In genomic region chr2:101710036-101710689, GRCh38 we compare ENCODE assay signal across 10 cellular contexts. TPM values are rescaled to one million over a fixed set of nuclear protein-coding genes. Genes with fewer than 3 reads are reported as not detected.
DNase-seq lines count a peak whose midpoint lies in the region; ATAC-seq, FAIRE-seq and TF ChIP-seq lines count a peak whose summit lies in the region.
"Had no signal": no experiment of that assay in that cellular context is flagged by ENCODE, and none has a peak within 500 bp of the region (broad histone marks: within the 10 kb centered on the region; RNA-seq: fewer than 3 reads in every experiment).

No MANE protein-coding gene starts in this region.

- dilution Hi-C loops in endothelial cell of umbilical vein (cut with MboI; ENCODE audit: extremely low pct_ligation_motif_present, low sequenced_read_pairs), result no loop called here

- H3K27ac ChIP-seq in PC-3 (ENCODE audit: low read length) (no peak overlapping the region), endothelial cell of umbilical vein (ENCODE audit: insufficient read depth, low read depth, low read length) (no peak overlapping the region), testis (peak overlapping the region in 1 of 2 donors; percentile 57)

- H3K9me3 ChIP-seq in PC-3 (ENCODE audit: low read length), result no peaks in the 10 kb centered on the region
- no peaks in the 10 kb centered on the region for H3K9me3 ChIP-seq in endothelial cell of umbilical vein (replicated peaks; ENCODE audit: control insufficient read depth, insufficient read depth, low read length)
- H3K9me3 ChIP-seq in skeletal muscle satellite cell (replicated peaks; ENCODE audit: low read length), result no peaks in the 10 kb centered on the region
- H3K9me3 ChIP-seq in testis, result no peaks in the 10 kb centered on the region

- TF ChIP-seq POLR2A in endothelial cell of umbilical vein (IDR thresholded peaks at IDR 0.05; ENCODE audit: low read depth, low read length) (no peak), testis (IDR thresholded peaks at IDR 0.05) (no peak)

- H3K27me3 ChIP-seq in PC-3 (ENCODE audit: low read length), result no peaks in the 10 kb centered on the region
- no peaks in the 10 kb centered on the region for H3K27me3 ChIP-seq in endothelial cell of umbilical vein (ENCODE audit: control insufficient read depth in 2 of 2, insufficient read depth in 2 of 2, low read length in 2 of 2)
- H3K27me3 ChIP-seq in skeletal muscle satellite cell (ENCODE audit: control insufficient read depth, insufficient read depth, low read length), result no peaks in the 10 kb centered on the region
- H3K27me3 ChIP-seq in testis, result no peaks in the 10 kb centered on the region

- H3K4me1 ChIP-seq in PC-3 (ENCODE audit: insufficient read depth, low read length), result peaks cover 21% of the 10 kb centered on the region
- peaks cover 32% of the 10 kb centered on the region for H3K4me1 ChIP-seq in endothelial cell of umbilical vein (ENCODE audit: control insufficient read depth, extremely low read depth, insufficient read depth, low read length)
- H3K4me1 ChIP-seq in skeletal muscle satellite cell (ENCODE audit: control insufficient read depth, insufficient read depth, low read length), result peaks cover 49% of the 10 kb centered on the region
- peaks cover 31% of the 10 kb centered on the region for H3K4me1 ChIP-seq in testis

- no peaks in the 10 kb centered on the region for H3F3A ChIP-seq in PC-3 (ENCODE audit: low read length, unreplicated experiment)

- H4K20me1 ChIP-seq in PC-3 (ENCODE audit: low read length) (peaks cover 63% of the 10 kb centered on the region), endothelial cell of umbilical vein (replicated peaks; ENCODE audit: control insufficient read depth, extremely low read depth, insufficient read depth, low read length) (peaks cover 27% of the 10 kb centered on the region)

- intact Hi-C loops in PC-3 (cut with micrococcal nuclease), result no loop called here
- intact Hi-C loops in endothelial cell of umbilical vein (cut with micrococcal nuclease), result no loop called here
- intact Hi-C loops in posterior cingulate gyrus (cut with DNase I), result no loop called here
- intact Hi-C loops in testis (cut with DNase I; ENCODE audit: low total_unique reads), result no loop called here

- H3K9me1 ChIP-seq in endothelial cell of umbilical vein (replicated peaks; ENCODE audit: control insufficient read depth, extremely low read depth, insufficient read depth, low read length), result no peaks in the 10 kb centered on the region

- H3K9ac ChIP-seq in PC-3 (ENCODE audit: low read length) (no peak overlapping the region), endothelial cell of umbilical vein (replicated peaks; ENCODE audit: extremely low read depth, insufficient read depth, low read length) (no peak overlapping the region), skeletal muscle satellite cell (ENCODE audit: low read depth, low read length) (no peak overlapping the region)

- H2AFZ ChIP-seq in PC-3 (ENCODE audit: low read length) (no peak overlapping the region), endothelial cell of umbilical vein (ENCODE audit: low read depth, low read length) (no peak overlapping the region)

- no peak for FAIRE-seq in endothelial cell of umbilical vein (lab: Jason Lieb, UNC)

- TF ChIP-seq CTCF in PC-3 (conservative IDR thresholded peaks at IDR 0.05; ENCODE audit: low read depth, low read length), result no peak
- TF ChIP-seq CTCF in endothelial cell of umbilical vein (IDR thresholded peaks at IDR 0.05; ENCODE audit: extremely low read depth in 1 of 2, insufficient read depth in 1 of 2, low read depth in 1 of 2, low read length in 2 of 2), result no peak
- no peak for TF ChIP-seq CTCF in testis (IDR thresholded peaks at IDR 0.05)

- H3K9me2 ChIP-seq in PC-3 (replicated peaks; ENCODE audit: low read length), result no peaks in the 10 kb centered on the region

- POLR2A ChIA-PET in PC-3 (lab: Charles Lee; ENCODE audit: unreplicated experiment) (interaction anchor here (0.5 to 0.7 kb wide), 3 partner anchors 49 to 527 kb away, joined by 3 to 11 read pairs (median 4); no protein-coding TSS in a partner anchor), endothelial cell of umbilical vein (lab: Charles Lee) (interaction anchor here (1.7 kb wide), 1 partner anchor 11 kb away, joined by 5 read pairs; no protein-coding TSS in a partner anchor)

- DNase-seq in DMS79 treated with DMSO at 0.1 percent for 48 hours (lab: John Stamatoyannopoulos, UW) (peak; percentile 21), DMS79 (lab: John Stamatoyannopoulos, UW) (no peak), PC-3 (peak; percentile 60), endothelial cell of umbilical vein (ENCODE audit: low read depth, low spot score) (peak; percentile 28), posterior cingulate gyrus (no peak), testis (no peak), GM03348 (ENCODE audit: low spot score) (no peak)
- DNase-seq: 8988T, NCI-H2227 treated with DMSO at 0.1 percent for 48 hours had no signal

- 70 to 87% methylated on average over 3 of the region's 3 CpGs for WGBS in testis, 2 donors

- H3K36me3 ChIP-seq in PC-3 (ENCODE audit: low read depth, low read length), result peaks cover 22% of the 10 kb centered on the region; the same call in 1 of the 2 replicates
- peaks cover 0 to 11% of the 10 kb centered on the region in 2 experiments for H3K36me3 ChIP-seq in endothelial cell of umbilical vein (ENCODE audit: control insufficient read depth in 2 of 2, extremely low read depth in 1 of 2, insufficient read depth in 2 of 2, low read length in 2 of 2)
- peaks cover 19% of the 10 kb centered on the region for H3K36me3 ChIP-seq in skeletal muscle satellite cell (ENCODE audit: insufficient read depth, low read length)
- no peaks in the 10 kb centered on the region for H3K36me3 ChIP-seq in testis (ENCODE audit: low read depth, missing control alignments)

- H3K79me2 ChIP-seq in PC-3 (ENCODE audit: low read length), result peaks cover 100% of the 10 kb centered on the region
- H3K79me2 ChIP-seq in endothelial cell of umbilical vein (ENCODE audit: control insufficient read depth, insufficient read depth, low read length), result peaks cover 99% of the 10 kb centered on the region

- ATAC-seq in PC-3, result peak; percentile 66

- H3K4me3 ChIP-seq in PC-3 (ENCODE audit: low read length) (no peak overlapping the region), endothelial cell of umbilical vein (replicated peaks in 1 of 3; ENCODE audit: insufficient read depth in 1 of 3, low read depth in 1 of 3, low read length in 3 of 3) (no peak overlapping the region), skeletal muscle satellite cell (ENCODE audit: low read length) (no peak overlapping the region), testis (no peak overlapping the region)

- CTCF ChIA-PET in PC-3 (lab: Charles Lee), result no interaction called here
- CTCF ChIA-PET in endothelial cell of umbilical vein (lab: Charles Lee), result interaction anchor here (1.0 to 3.7 kb wide), 6 partner anchors 9 to 291 kb away, joined by 3 to 18 read pairs (median 4); no protein-coding TSS in a partner anchor

- H3K4me2 ChIP-seq in PC-3 (ENCODE audit: low read length) (no peak overlapping the region), endothelial cell of umbilical vein (ENCODE audit: insufficient read depth, low read length) (no peak overlapping the region), skeletal muscle satellite cell (ENCODE audit: low read length) (peak overlapping the region; percentile 1)

- BruUV-seq in PC-3 (replicated peaks; lab: Mats Ljungman, UMichigan), result no TSS peak
- no TSS peak for BruUV-seq in endothelial cell of umbilical vein (replicated peaks; lab: Mats Ljungman, UMichigan)

TF ChIP-seq in endothelial cell of umbilical vein, 7 proteins besides CTCF, POLR2A, EP300 and RAD21:
- TF ChIP-seq FOS (IDR thresholded peaks at IDR 0.05; ENCODE audit: borderline replicate concordance, insufficient read depth, low read length) (no peak), EZH2 (IDR thresholded peaks at IDR 0.05; ENCODE audit: borderline replicate concordance, low read depth, low read length, severe bottlenecking) (no peak), GATA2 (IDR thresholded peaks at IDR 0.05; ENCODE audit: insufficient read depth, insufficient read length, low read depth, low read length) (no peak), JUN (IDR thresholded peaks at IDR 0.05; ENCODE audit: borderline replicate concordance, insufficient read depth, insufficient read length, low read depth) (no peak), MYC (IDR thresholded peaks at IDR 0.05; ENCODE audit: low read depth, low read length) (no peak)

RNA-seq across cellular contexts. Expression of gene MAP4K4, which starts 12.7 kb away (rescaled TPM):
- total RNA-seq in PC-3 (2014; rRNA removed) (133 and 167 TPM in 2 replicates), endothelial cell of umbilical vein (251 and 269 TPM in 2 replicates), testis (100 to 1,000 TPM; 174 to 194 TPM)
- polyA plus RNA-seq in endothelial cell of umbilical vein (60.2 and 79.4 TPM in 2 replicates), testis (ENCODE audit: insufficient read depth, low read depth, low replicate concordance) (88.2 TPM)
- 96.1 and 99.2 TPM in 2 replicates for polyA plus RNA-seq in endothelial cell of umbilical vein (2011; cell fraction: cytosol; rRNA removed)
- polyA plus RNA-seq in endothelial cell of umbilical vein (2011; cell fraction: nucleus; rRNA removed), result 286 and 331 TPM in 2 replicates
- polyA plus RNA-seq in endothelial cell of umbilical vein (2012), result 220 and 289 TPM in 2 replicates
- polyA minus RNA-seq in endothelial cell of umbilical vein, result 299 and 319 TPM in 2 replicates
- polyA minus RNA-seq in endothelial cell of umbilical vein (2011; cell fraction: cytosol; rRNA and poly(A)+ RNA removed), result 24.2 TPM
- polyA minus RNA-seq in endothelial cell of umbilical vein (2011; cell fraction: nucleus; rRNA and poly(A)+ RNA removed), result 593 and 821 TPM in 2 replicates
- 195 and 229 TPM in 2 replicates for total RNA-seq in skeletal muscle satellite cell (2012; rRNA removed)

Comparison
In these comparisons a context has a peak if more than half of its experiments do, and no peak if none do; other contexts are left out.
1. DNase-seq: peak in DMS79 treated with DMSO at 0.1 percent for 48 hours (single experiment), PC-3 (single experiment) and endothelial cell of umbilical vein (single experiment); none in DMS79 (single experiment), posterior cingulate gyrus (0 of 10), testis (single experiment) and GM03348 (single experiment).